8 cellular contexts compared by ENCODE assay signal in the genomic region with DNA sequence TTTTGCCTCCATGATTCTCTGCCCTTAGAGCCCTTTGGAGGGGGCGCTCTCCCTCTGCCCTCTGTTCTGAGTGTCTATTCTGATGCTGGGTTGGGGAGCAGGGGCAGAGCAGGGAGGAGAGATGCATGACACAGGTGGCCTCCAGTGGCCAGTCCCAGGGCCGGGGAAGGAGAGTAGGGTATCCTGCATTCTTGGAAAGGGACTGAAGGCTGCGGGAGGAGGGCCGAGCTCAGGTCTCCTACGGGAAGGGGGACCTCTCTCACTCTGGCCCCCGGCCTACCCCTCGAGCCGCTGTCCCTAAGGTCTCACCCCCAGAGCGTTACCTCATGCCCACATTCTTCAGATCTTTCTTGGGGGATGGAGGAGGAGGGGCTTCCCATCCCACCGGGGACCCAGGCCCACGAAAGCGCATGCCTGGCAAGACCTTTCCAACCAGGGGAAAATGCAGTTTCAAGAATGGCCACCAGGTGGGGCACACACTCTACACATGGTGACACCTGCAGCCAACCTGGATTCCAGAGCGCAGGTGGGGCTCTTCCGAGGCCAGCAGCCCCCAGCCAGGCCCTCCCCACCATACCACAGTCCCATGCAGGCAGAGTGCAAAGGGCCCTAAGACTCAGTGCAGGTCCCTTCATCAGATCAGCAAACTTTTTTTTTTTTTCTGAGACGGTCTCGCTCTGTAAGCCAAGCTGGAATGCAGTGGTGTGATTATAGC.
DNase-seq lines count a peak whose midpoint lies in the region; ATAC-seq, FAIRE-seq and TF ChIP-seq lines count a peak whose summit lies in the region.

No MANE protein-coding gene starts in this region.

- peak; percentile 99 for TF ChIP-seq RAD21 in HCT116 (IDR thresholded peaks at IDR 0.05; ENCODE audit: low read depth)

- POLR2A ChIA-PET in BJ (lab: Charles Lee): no interaction called here
- POLR2A ChIA-PET in HCT116 (lab: Charles Lee): interaction anchor here (1.1 kb wide), 1 partner anchor 731 kb away, joined by 3 read pairs; no protein-coding TSS in a partner anchor
- POLR2A ChIA-PET in PC-3 (lab: Charles Lee; ENCODE audit: unreplicated experiment): no interaction called here

- H3K4me3 Mint-ChIP-seq in type B pancreatic cell: no peak overlapping the region

- no peaks in the 10 kb centered on the region for H3K4me1 Mint-ChIP-seq in type B pancreatic cell (ENCODE audit: unreplicated experiment)

- H3K9ac ChIP-seq in HCT116 (ENCODE audit: low read length) (no peak overlapping the region), PC-3 (ENCODE audit: low read length) (no peak overlapping the region)

- H3K9me3 Mint-ChIP-seq in type B pancreatic cell: no peaks in the 10 kb centered on the region

- H3K4me2 ChIP-seq in HCT116 (ENCODE audit: low read length): peak overlapping the region; percentile 39
- H3K4me2 ChIP-seq in PC-3 (ENCODE audit: low read length): peak overlapping the region; percentile 46; the same call in 1 of the 2 replicates

- no peak for FAIRE-seq in pancreas (lab: Jason Lieb, UNC)

- H3K36me3 ChIP-seq in BJ (ENCODE audit: control insufficient read depth, insufficient read depth, low read length): no peaks in the 10 kb centered on the region
- H3K36me3 ChIP-seq in HCT116 (ENCODE audit: control insufficient read depth in 1 of 2, insufficient read depth in 2 of 2, low read length in 2 of 2): no peaks in the 10 kb centered on the region
- no peaks in the 10 kb centered on the region for H3K36me3 ChIP-seq in PC-3 (ENCODE audit: low read depth, low read length)
- no peaks in the 10 kb centered on the region for H3K36me3 ChIP-seq in pancreas

- TF ChIP-seq CTCF in BJ (IDR thresholded peaks at IDR 0.05; ENCODE audit: insufficient read depth, low read depth, low read length): peak; percentile 87
- TF ChIP-seq CTCF in HCT116 (IDR thresholded peaks at IDR 0.05 in 2 of 3, conservative IDR thresholded peaks at IDR 0.05 in 1 of 3; ENCODE audit: borderline replicate concordance in 1 of 3, insufficient read depth in 1 of 3, low read depth in 2 of 3, low read length in 2 of 3): peak; percentile 79 to 89 (median 88); a peak in 5 of 6 replicates
- peak; percentile 88 for TF ChIP-seq CTCF in PC-3 (conservative IDR thresholded peaks at IDR 0.05; ENCODE audit: low read depth, low read length)
- peak; percentile 82 for TF ChIP-seq CTCF in foreskin fibroblast (IDR thresholded peaks at IDR 0.05; ENCODE audit: low read depth, low read length)
- peak; percentile 67 to 93 (median 85) for TF ChIP-seq CTCF in pancreas (IDR thresholded peaks at IDR 0.05)
- peak; percentile 93 for TF ChIP-seq CTCF in type B pancreatic cell (conservative IDR thresholded peaks at IDR 0.05)

- H4K20me1 ChIP-seq in HCT116 (ENCODE audit: insufficient read depth) (no peaks in the 10 kb centered on the region), PC-3 (ENCODE audit: low read length) (no peaks in the 10 kb centered on the region)

- intact Hi-C loops in HCT116 (cut with micrococcal nuclease) (loop anchor here (1.0 to 5.0 kb wide), 5 partner anchors 145 to 848 kb away; no protein-coding TSS in a partner anchor), PC-3 (cut with micrococcal nuclease) (loop anchor here (1.0 to 2.0 kb wide), 3 partner anchors 272 to 730 kb away; no protein-coding TSS in a partner anchor), pancreas (cut with DNase I) (loop anchor here in 1 of 3 donors (2.0 kb wide), 1 partner anchor 730 kb away; no protein-coding TSS in a partner anchor)

- H3K27me3 Mint-ChIP-seq in type B pancreatic cell: no peaks in the 10 kb centered on the region

- H2AFZ ChIP-seq in HCT116 (ENCODE audit: low read depth, low read length, poor library complexity, severe bottlenecking): peak overlapping the region; percentile 48
- no peak overlapping the region for H2AFZ ChIP-seq in PC-3 (ENCODE audit: low read length)

- H3K4me1 ChIP-seq in HCT116 (ENCODE audit: control insufficient read depth in 1 of 2, insufficient read depth in 2 of 2, low read length in 2 of 2) (peaks cover 0 to 18% of the 10 kb centered on the region in 2 experiments; a peak in 2 of 4 replicates), PC-3 (ENCODE audit: insufficient read depth, low read length) (no peaks in the 10 kb centered on the region), pancreas (no peaks in the 10 kb centered on the region)

- CTCF ChIA-PET in BJ (lab: Yijun Ruan, JAX): interaction anchor here (0.6 to 2.8 kb wide), 45 partner anchors 9 to 849 kb away, joined by 3 to 72 read pairs (median 4); a partner anchor contains a TSS
- CTCF ChIA-PET in HCT116 (lab: Charles Lee): interaction anchor here (0.6 to 4.5 kb wide), 15 partner anchors 11 to 735 kb away, joined by 3 to 61 read pairs (median 3); no protein-coding TSS in a partner anchor
- CTCF ChIA-PET in PC-3 (lab: Charles Lee): interaction anchor here (0.5 to 1.5 kb wide), 14 partner anchors 12 to 908 kb away, joined by 3 to 6 read pairs (median 4); no protein-coding TSS in a partner anchor

- WGBS in pancreas, 2 donors: 24 to 33% methylated on average over 14 to 16 of the region's 16 CpGs

- H3K27me3 ChIP-seq in BJ (ENCODE audit: control insufficient read depth, insufficient read depth, low read length): peaks cover 1% of the 10 kb centered on the region
- H3K27me3 ChIP-seq in HCT116 (ENCODE audit: insufficient read depth, low read length): no peaks in the 10 kb centered on the region
- H3K27me3 ChIP-seq in PC-3 (ENCODE audit: low read length): no peaks in the 10 kb centered on the region
- no peaks in the 10 kb centered on the region for H3K27me3 ChIP-seq in pancreas

- H3K4me3 ChIP-seq in BJ (ENCODE audit: low read depth, low read length) (no peak overlapping the region), HCT116 (replicated peaks in 1 of 2; ENCODE audit: low read depth in 1 of 2, low read length in 2 of 2) (no peak overlapping the region), PC-3 (ENCODE audit: low read length) (no peak overlapping the region), foreskin fibroblast (ENCODE audit: low read depth in 1 of 2, low read length in 2 of 2) (no peak overlapping the region), pancreas (no peak overlapping the region)

- H3F3A ChIP-seq in PC-3 (ENCODE audit: low read length, unreplicated experiment): no peaks in the 10 kb centered on the region

- BruUV-seq in HCT116 (replicated peaks; lab: Mats Ljungman, UMichigan) (no TSS peak), PC-3 (replicated peaks; lab: Mats Ljungman, UMichigan) (no TSS peak)

- peaks cover 2% of the 10 kb centered on the region for H3K36me3 Mint-ChIP-seq in type B pancreatic cell

- H3K9me3 ChIP-seq in HCT116 (ENCODE audit: control insufficient read depth in 1 of 2, insufficient read depth in 1 of 2, low read depth in 1 of 2, low read length in 2 of 2): no peaks in the 10 kb centered on the region
- no peaks in the 10 kb centered on the region for H3K9me3 ChIP-seq in PC-3 (ENCODE audit: low read length)
- H3K9me3 ChIP-seq in pancreas: no peaks in the 10 kb centered on the region

- no peak overlapping the region for H3K27ac Mint-ChIP-seq in type B pancreatic cell

- H3K27ac ChIP-seq in HCT116 (ENCODE audit: low read depth, low read length): no peak overlapping the region
- H3K27ac ChIP-seq in PC-3 (ENCODE audit: low read length): no peak overlapping the region
- H3K27ac ChIP-seq in pancreas: no peak overlapping the region

- RAD21 ChIA-PET in HCT116 (lab: Charles Lee; ENCODE audit: low non-redundant PET in 1 of 2, low total read pairs in 2 of 2, uncharacterized antibody in 2 of 2, unreplicated experiment in 2 of 2): interaction anchor here (0.6 to 1.9 kb wide), 10 partner anchors 33 to 731 kb away, joined by 3 to 15 read pairs (median 3); no protein-coding TSS in a partner anchor

- no peak for TF ChIP-seq POLR2A in HCT116 (IDR thresholded peaks at IDR 0.05; ENCODE audit: borderline replicate concordance, extremely low read depth, insufficient read depth, insufficient read length)

- peak; percentile 71 for ATAC-seq in HCT116
- peak; percentile 62 for ATAC-seq in PC-3
- peak in 3 of 4 donors; percentile 80 to 87 (median 82) for ATAC-seq in pancreas

- DNase-seq in BJ (ENCODE audit: low read depth) (no peak), HCT116 (ENCODE audit: low read depth, low spot score) (peak; percentile 33), PC-3 (peak; percentile 75), activated T-helper 1 cell treated with Interleukin-2 at 50 U/mL for 16 hours (ENCODE audit: low read depth) (peak; percentile 38), foreskin fibroblast (peak in 1 of 2 donors; percentile 64), pancreas (peak; percentile 39 to 91 (median 79)), type B pancreatic cell (ENCODE audit: extremely low spot score, unreplicated experiment) (peak; percentile 87), middle frontal gyrus (ENCODE audit: extremely low spot score, low spot score) (no peak)

- no peaks in the 10 kb centered on the region for H3K79me2 ChIP-seq in HCT116 (ENCODE audit: insufficient read depth, low read length)
- no peaks in the 10 kb centered on the region for H3K79me2 ChIP-seq in PC-3 (ENCODE audit: low read length)

- H3K9me2 ChIP-seq in HCT116 (ENCODE audit: insufficient read depth) (no peaks in the 10 kb centered on the region), PC-3 (replicated peaks; ENCODE audit: low read length) (no peaks in the 10 kb centered on the region)

TF ChIP-seq in HCT116, 20 proteins besides CTCF, POLR2A, EP300 and RAD21:
- TF ChIP-seq SP1 (IDR thresholded peaks at IDR 0.05; ENCODE audit: low read depth) (no peak), ZFX (IDR thresholded peaks at IDR 0.05) (no peak), POLR2AphosphoS5 (IDR thresholded peaks at IDR 0.05; ENCODE audit: low read depth, low read length) (no peak), EZH2 (IDR thresholded peaks at IDR 0.05) (no peak)

Comparison
In these comparisons a context has a peak if more than half of its experiments do, and no peak if none do; other contexts are left out.
1. DNase-seq: peak in HCT116 (single experiment), PC-3 (single experiment), activated T-helper 1 cell treated with Interleukin-2 at 50 U/mL for 16 hours (single experiment), pancreas (6 of 6) and type B pancreatic cell (single experiment); none in BJ (single experiment) and middle frontal gyrus (single experiment).
2. Peak in every context shown above with its lines, with median percentiles within 50 percentile points of each other: CTCF ChIP-seq and ATAC-seq.